8 cellular contexts compared by ENCODE assay signal in the genomic region with DNA sequence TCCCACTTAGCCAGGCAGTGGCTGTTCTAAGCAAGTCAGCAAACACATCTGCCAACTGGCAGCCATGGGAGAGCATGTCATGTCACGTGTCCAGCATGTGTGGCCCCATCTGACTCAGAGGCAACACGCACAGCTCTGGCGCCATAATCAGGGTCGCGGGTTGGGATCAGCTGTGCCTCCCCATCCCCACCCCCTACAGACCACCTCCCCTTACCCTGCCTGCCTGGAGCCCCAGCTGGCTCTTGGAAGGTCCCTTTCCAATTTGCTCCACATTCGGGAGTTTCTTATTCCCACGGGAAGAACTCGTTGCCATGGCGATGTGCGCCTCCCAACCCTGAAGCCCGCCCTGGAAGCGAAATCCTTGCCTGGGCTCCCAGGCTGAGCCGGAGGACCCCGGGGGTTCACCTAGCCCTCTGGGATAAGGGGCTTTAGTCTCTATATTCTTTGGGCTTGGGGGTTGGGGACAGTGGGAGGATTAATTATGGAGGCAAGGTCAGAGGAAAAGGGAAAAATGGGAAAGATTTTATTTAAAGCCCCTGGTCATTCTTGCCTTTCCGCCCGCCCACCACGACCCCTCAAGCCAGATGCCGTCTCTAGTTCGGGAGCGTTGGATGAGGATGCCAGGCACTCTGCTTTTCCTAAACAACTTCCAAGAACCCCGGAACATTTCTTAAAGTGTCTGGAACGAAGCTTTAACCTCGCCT.
DNase-seq lines count a peak whose midpoint lies in the region; TF ChIP-seq lines count a peak whose summit lies in the region.

No MANE protein-coding gene starts in this region.

- DNase-seq in ACHN (peak; percentile 4), GM06990 (ENCODE audit: extremely low read depth, insufficient read length) (no peak), SJCRH30 (peak; percentile 93), epidermal melanocyte (ENCODE audit: insufficient read length, low spot score) (peak; percentile 33), tibial artery (peak; percentile 95), HUDEP-2 (lab: John Stamatoyannopoulos, UW; ENCODE audit: unreplicated experiment in 76 of 76) (no peak)
- no peak for DNase-seq in stimulated activated naive CD4-positive, alpha-beta T cell (lab: John Stamatoyannopoulos, UW)

- H3K9me3 ChIP-seq in SJCRH30 (replicated peaks) (no peaks in the 10 kb centered on the region), mesodermal cell (ENCODE audit: control insufficient read depth, low read length) (no peaks in the 10 kb centered on the region), tibial artery (no peaks in the 10 kb centered on the region)

- H3K27me3 ChIP-seq in GM06990 (replicated peaks; ENCODE audit: control insufficient read depth, insufficient read depth, low read length) (no peaks in the 10 kb centered on the region), SJCRH30 (no peaks in the 10 kb centered on the region), tibial artery (no peaks in the 10 kb centered on the region)

- H3K36me3 ChIP-seq in GM06990 (ENCODE audit: control insufficient read depth, insufficient read depth, low read length) (no peaks in the 10 kb centered on the region), SJCRH30 (no peaks in the 10 kb centered on the region), mesodermal cell (ENCODE audit: control insufficient read depth, insufficient read depth, low read length) (no peaks in the 10 kb centered on the region), tibial artery (no peaks in the 10 kb centered on the region)

- in situ Hi-C loops in ACHN (cut with HindIII; ENCODE audit: low pct_ligation_motif_present, low pct_unique_long_range_greater_than_20kb, low sequenced_read_pairs): no loop called here

- H3K4me3 ChIP-seq in GM06990 (replicated peaks; ENCODE audit: low read depth, low read length) (peak overlapping the region; percentile 56), SJCRH30 (peak overlapping the region; percentile 62), mesodermal cell (ENCODE audit: extremely low read depth, insufficient read depth, low read length, poor library complexity, severe bottlenecking) (peak overlapping the region; percentile 57), tibial artery (peak overlapping the region; percentile 73 to 78)

- intact Hi-C loops in tibial artery (cut with DNase I; ENCODE audit: low total_unique reads): loop anchor here (2.0 to 10.0 kb wide), 2 partner anchors 156 to 288 kb away; a partner anchor contains a TSS

- H3K4me1 ChIP-seq in SJCRH30 (peaks cover 15% of the 10 kb centered on the region), mesodermal cell (ENCODE audit: control insufficient read depth, insufficient read depth, low read length, poor library complexity, severe bottlenecking) (no peaks in the 10 kb centered on the region), tibial artery (peaks cover 0 to 11% (median 5%) of the 10 kb centered on the region in 4 donors)

- no peak for TF ChIP-seq CTCF in GM06990 (IDR thresholded peaks at IDR 0.05; ENCODE audit: insufficient read depth, low read length, poor library complexity, severe bottlenecking)
- no peak for TF ChIP-seq CTCF in tibial artery (IDR thresholded peaks at IDR 0.05)

- H3K27ac ChIP-seq in SJCRH30 (peak overlapping the region; percentile 96), mesodermal cell (ENCODE audit: low read depth, low read length, severe bottlenecking) (peak overlapping the region; percentile 76), tibial artery (peak overlapping the region; percentile 83 to 94)

- 23 to 33% methylated on average over 19 to 22 of the region's 23 CpGs for WGBS in mesodermal cell (ENCODE audit: insufficient coverage in 2 of 2), 2 experiments

Comparison
In these comparisons a context has a peak if more than half of its experiments do, and no peak if none do; other contexts are left out.
1. DNase-seq: peak in ACHN (single experiment), SJCRH30 (2 of 2), epidermal melanocyte (single experiment) and tibial artery (2 of 2); none in GM06990 (single experiment), HUDEP-2 (0 of 76) and stimulated activated naive CD4-positive, alpha-beta T cell (0 of 6).
2. Peak in every context shown above with its lines, with median percentiles within 50 percentile points of each other: H3K4me3 ChIP-seq and H3K27ac ChIP-seq.